ENCODE assay signal across 1 cellular context in the genomic region with DNA sequence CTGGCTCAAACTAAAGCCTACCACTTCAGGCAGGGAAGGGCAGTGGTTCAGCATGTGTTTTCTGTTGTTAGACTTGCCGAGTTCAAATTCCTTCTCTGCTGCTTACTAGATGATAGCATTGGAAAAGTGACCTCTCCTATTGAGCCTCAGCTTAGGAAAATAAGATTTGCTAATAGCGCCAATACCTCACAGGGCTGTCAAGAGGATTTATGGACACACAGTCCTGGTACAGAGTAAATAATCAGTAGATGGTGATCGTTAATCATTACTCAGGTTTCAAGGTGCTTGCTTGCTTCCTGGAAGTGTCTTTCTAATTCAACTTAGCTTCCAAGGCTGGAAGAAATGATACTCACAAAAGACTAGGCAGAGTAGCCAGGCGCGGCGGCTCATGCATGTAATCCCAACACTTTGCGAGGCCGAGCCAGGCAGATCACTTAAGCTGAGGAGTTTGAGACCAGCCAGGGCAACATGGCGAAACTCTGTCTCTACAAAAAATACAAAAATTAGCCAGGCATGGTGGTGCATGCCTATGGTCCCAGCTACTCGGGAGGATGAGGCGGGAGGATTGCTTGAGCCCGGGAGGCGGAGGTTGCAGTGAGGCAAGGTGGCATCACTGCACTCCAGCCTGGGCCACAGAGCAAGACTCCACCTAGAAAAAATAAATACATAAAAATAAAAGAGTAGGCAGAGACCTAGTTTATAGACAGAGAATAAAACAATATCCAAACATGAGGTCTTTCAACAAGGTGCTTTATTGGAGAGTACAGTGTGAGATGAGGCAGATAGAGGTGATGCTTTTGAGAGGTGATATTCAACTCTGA.
TF ChIP-seq lines count a peak whose summit lies in the region.

No MANE protein-coding gene starts in this region.

TF ChIP-seq in HepG2, 621 proteins besides CTCF, POLR2A, EP300 and RAD21 (continued from another document and continues in another):
- TF ChIP-seq, protein P1, sequence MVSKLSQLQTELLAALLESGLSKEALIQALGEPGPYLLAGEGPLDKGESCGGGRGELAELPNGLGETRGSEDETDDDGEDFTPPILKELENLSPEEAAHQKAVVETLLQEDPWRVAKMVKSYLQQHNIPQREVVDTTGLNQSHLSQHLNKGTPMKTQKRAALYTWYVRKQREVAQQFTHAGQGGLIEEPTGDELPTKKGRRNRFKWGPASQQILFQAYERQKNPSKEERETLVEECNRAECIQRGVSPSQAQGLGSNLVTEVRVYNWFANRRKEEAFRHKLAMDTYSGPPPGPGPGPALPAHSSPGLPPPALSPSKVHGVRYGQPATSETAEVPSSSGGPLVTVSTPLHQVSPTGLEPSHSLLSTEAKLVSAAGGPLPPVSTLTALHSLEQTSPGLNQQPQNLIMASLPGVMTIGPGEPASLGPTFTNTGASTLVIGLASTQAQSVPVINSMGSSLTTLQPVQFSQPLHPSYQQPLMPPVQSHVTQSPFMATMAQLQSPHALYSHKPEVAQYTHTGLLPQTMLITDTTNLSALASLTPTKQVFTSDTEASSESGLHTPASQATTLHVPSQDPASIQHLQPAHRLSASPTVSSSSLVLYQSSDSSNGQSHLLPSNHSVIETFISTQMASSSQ (IDR thresholded peaks at IDR 0.05; ENCODE audit: low read depth), result peak; percentile 94
- TF ChIP-seq, protein P1 (CRISPR knock-in tag; IDR thresholded peaks at IDR 0.05; ENCODE audit: borderline replicate concordance), result peak; percentile 97
- TF ChIP-seq CENPT (CRISPR knock-in tag; IDR thresholded peaks at IDR 0.05; ENCODE audit: low read depth) (no peak), ZBTB7B (CRISPR knock-in tag; IDR thresholded peaks at IDR 0.05) (no peak), HNRNPH1 (optimal IDR thresholded peaks at IDR 0.05; ENCODE audit: low read depth, low read length) (no peak), ZNF3 (CRISPR knock-in tag; IDR thresholded peaks at IDR 0.05) (no peak), PAWR (CRISPR knock-in tag; IDR thresholded peaks at IDR 0.05; ENCODE audit: borderline replicate concordance) (no peak), KMT2B (CRISPR knock-in tag; IDR thresholded peaks at IDR 0.05) (no peak), FOXO1 (CRISPR knock-in tag; IDR thresholded peaks at IDR 0.05) (peak; percentile 52; the same call in 1 of the 2 replicates), JUNB (CRISPR knock-in tag; IDR thresholded peaks at IDR 0.05; ENCODE audit: borderline replicate concordance) (no peak), SETDB1 (CRISPR knock-in tag; IDR thresholded peaks at IDR 0.05; ENCODE audit: borderline replicate concordance) (no peak), FOXP1 (IDR thresholded peaks at IDR 0.05) (no peak), FOXP1 (CRISPR knock-in tag; IDR thresholded peaks at IDR 0.05) (peak; percentile 74), ZNF446 (CRISPR knock-in tag; IDR thresholded peaks at IDR 0.05) (no peak), HMG20B (CRISPR knock-in tag; conservative IDR thresholded peaks at IDR 0.05) (0 out of 2 replicates have a peak, but pooled peaks have one; percentile 57), ISL2 (CRISPR knock-in tag; IDR thresholded peaks at IDR 0.05) (peak; percentile 62; the same call in 1 of the 2 replicates), GABPA (IDR thresholded peaks at IDR 0.05; ENCODE audit: low read depth, low read length) (no peak), GABPA (CRISPR knock-in tag; IDR thresholded peaks at IDR 0.05; ENCODE audit: low read depth) (no peak; the same call in 1 of the 2 replicates), MEF2D (CRISPR knock-in tag; IDR thresholded peaks at IDR 0.05) (no peak), THYN1 (CRISPR knock-in tag; IDR thresholded peaks at IDR 0.05; ENCODE audit: borderline replicate concordance, low read depth) (no peak), ZNF777 (CRISPR knock-in tag; IDR thresholded peaks at IDR 0.05) (no peak), POLR2G (IDR thresholded peaks at IDR 0.05; ENCODE audit: low read depth, low read length) (peak; percentile 48; the same call in 1 of the 2 replicates), HDAC1 (CRISPR knock-in tag; IDR thresholded peaks at IDR 0.05) (peak; percentile 73), ZNF644 (CRISPR knock-in tag; IDR thresholded peaks at IDR 0.05; ENCODE audit: low read depth) (no peak), ZNF24 (IDR thresholded peaks at IDR 0.05) (no peak), NCOA2 (CRISPR knock-in tag; IDR thresholded peaks at IDR 0.05) (peak; percentile 74), ZNF121 (CRISPR knock-in tag; IDR thresholded peaks at IDR 0.05) (peak; percentile 90), KDM3A (CRISPR knock-in tag; IDR thresholded peaks at IDR 0.05; ENCODE audit: low read depth) (no peak), DMAP1 (CRISPR knock-in tag; IDR thresholded peaks at IDR 0.05) (no peak), HDAC6 (IDR thresholded peaks at IDR 0.05; ENCODE audit: low read depth, low read length) (no peak), SP4 (CRISPR knock-in tag; IDR thresholded peaks at IDR 0.05) (no peak), NFKBIZ (CRISPR knock-in tag; IDR thresholded peaks at IDR 0.05) (no peak), ZNF546 (CRISPR knock-in tag; conservative IDR thresholded peaks at IDR 0.05) (no peak), ZNF550 (CRISPR knock-in tag; IDR thresholded peaks at IDR 0.05; ENCODE audit: borderline replicate concordance) (no peak), ZNF703 (CRISPR knock-in tag; IDR thresholded peaks at IDR 0.05; ENCODE audit: borderline replicate concordance) (no peak), ZNF790 (CRISPR knock-in tag; IDR thresholded peaks at IDR 0.05; ENCODE audit: borderline replicate concordance) (no peak), ZNF75D (CRISPR knock-in tag; IDR thresholded peaks at IDR 0.05; ENCODE audit: borderline replicate concordance) (no peak), SPEN (CRISPR knock-in tag; IDR thresholded peaks at IDR 0.05; ENCODE audit: low read depth) (peak; percentile 30; the same call in 1 of the 2 replicates)
- TF ChIP-seq, protein P2, sequence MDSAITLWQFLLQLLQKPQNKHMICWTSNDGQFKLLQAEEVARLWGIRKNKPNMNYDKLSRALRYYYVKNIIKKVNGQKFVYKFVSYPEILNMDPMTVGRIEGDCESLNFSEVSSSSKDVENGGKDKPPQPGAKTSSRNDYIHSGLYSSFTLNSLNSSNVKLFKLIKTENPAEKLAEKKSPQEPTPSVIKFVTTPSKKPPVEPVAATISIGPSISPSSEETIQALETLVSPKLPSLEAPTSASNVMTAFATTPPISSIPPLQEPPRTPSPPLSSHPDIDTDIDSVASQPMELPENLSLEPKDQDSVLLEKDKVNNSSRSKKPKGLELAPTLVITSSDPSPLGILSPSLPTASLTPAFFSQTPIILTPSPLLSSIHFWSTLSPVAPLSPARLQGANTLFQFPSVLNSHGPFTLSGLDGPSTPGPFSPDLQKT (CRISPR knock-in tag; IDR thresholded peaks at IDR 0.05; ENCODE audit: borderline replicate concordance), result no peak
- TF ChIP-seq, protein P3, sequence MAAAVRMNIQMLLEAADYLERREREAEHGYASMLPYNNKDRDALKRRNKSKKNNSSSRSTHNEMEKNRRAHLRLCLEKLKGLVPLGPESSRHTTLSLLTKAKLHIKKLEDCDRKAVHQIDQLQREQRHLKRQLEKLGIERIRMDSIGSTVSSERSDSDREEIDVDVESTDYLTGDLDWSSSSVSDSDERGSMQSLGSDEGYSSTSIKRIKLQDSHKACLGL (CRISPR knock-in tag; IDR thresholded peaks at IDR 0.05), result no peak
- TF ChIP-seq, protein P4, sequence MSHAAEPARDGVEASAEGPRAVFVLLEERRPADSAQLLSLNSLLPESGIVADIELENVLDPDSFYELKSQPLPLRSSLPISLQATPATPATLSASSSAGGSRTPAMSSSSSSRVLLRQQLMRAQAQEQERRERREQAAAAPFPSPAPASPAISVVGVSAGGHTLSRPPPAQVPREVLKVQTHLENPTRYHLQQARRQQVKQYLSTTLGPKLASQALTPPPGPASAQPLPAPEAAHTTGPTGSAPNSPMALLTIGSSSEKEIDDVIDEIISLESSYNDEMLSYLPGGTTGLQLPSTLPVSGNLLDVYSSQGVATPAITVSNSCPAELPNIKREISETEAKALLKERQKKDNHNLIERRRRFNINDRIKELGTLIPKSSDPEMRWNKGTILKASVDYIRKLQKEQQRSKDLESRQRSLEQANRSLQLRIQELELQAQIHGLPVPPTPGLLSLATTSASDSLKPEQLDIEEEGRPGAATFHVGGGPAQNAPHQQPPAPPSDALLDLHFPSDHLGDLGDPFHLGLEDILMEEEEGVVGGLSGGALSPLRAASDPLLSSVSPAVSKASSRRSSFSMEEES (CRISPR knock-in tag; IDR thresholded peaks at IDR 0.05), result 0 out of 2 replicates have a peak, but pooled peaks have one; percentile 24
- TF ChIP-seq, protein P5, sequence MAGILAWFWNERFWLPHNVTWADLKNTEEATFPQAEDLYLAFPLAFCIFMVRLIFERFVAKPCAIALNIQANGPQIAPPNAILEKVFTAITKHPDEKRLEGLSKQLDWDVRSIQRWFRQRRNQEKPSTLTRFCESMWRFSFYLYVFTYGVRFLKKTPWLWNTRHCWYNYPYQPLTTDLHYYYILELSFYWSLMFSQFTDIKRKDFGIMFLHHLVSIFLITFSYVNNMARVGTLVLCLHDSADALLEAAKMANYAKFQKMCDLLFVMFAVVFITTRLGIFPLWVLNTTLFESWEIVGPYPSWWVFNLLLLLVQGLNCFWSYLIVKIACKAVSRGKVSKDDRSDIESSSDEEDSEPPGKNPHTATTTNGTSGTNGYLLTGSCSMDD (CRISPR knock-in tag; IDR thresholded peaks at IDR 0.05), result no peak
- TF ChIP-seq, protein P6, sequence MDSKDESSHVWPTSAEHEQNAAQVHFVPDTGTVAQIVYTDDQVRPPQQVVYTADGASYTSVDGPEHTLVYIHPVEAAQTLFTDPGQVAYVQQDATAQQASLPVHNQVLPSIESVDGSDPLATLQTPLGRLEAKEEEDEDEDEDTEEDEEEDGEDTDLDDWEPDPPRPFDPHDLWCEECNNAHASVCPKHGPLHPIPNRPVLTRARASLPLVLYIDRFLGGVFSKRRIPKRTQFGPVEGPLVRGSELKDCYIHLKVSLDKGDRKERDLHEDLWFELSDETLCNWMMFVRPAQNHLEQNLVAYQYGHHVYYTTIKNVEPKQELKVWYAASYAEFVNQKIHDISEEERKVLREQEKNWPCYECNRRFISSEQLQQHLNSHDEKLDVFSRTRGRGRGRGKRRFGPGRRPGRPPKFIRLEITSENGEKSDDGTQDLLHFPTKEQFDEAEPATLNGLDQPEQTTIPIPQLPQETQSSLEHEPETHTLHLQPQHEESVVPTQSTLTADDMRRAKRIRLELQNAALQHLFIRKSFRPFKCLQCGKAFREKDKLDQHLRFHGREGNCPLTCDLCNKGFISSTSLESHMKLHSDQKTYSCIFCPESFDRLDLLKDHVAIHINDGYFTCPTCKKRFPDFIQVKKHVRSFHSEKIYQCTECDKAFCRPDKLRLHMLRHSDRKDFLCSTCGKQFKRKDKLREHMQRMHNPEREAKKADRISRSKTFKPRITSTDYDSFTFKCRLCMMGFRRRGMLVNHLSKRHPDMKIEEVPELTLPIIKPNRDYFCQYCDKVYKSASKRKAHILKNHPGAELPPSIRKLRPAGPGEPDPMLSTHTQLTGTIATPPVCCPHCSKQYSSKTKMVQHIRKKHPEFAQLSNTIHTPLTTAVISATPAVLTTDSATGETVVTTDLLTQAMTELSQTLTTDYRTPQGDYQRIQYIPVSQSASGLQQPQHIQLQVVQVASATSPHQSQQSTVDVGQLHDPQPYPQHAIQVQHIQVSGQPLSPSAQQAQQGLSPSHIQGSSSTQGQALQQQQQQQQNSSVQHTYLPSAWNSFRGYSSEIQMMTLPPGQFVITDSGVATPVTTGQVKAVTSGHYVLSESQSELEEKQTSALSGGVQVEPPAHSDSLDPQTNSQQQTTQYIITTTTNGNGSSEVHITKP (CRISPR knock-in tag; IDR thresholded peaks at IDR 0.05; ENCODE audit: low read depth), result peak; percentile 67; the same call in 1 of the 2 replicates
- TF ChIP-seq, protein P7, sequence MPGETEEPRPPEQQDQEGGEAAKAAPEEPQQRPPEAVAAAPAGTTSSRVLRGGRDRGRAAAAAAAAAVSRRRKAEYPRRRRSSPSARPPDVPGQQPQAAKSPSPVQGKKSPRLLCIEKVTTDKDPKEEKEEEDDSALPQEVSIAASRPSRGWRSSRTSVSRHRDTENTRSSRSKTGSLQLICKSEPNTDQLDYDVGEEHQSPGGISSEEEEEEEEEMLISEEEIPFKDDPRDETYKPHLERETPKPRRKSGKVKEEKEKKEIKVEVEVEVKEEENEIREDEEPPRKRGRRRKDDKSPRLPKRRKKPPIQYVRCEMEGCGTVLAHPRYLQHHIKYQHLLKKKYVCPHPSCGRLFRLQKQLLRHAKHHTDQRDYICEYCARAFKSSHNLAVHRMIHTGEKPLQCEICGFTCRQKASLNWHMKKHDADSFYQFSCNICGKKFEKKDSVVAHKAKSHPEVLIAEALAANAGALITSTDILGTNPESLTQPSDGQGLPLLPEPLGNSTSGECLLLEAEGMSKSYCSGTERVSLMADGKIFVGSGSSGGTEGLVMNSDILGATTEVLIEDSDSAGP (CRISPR knock-in tag; IDR thresholded peaks at IDR 0.05; ENCODE audit: borderline replicate concordance), result peak; percentile 44; the same call in 1 of the 2 replicates
- TF ChIP-seq, protein P8, sequence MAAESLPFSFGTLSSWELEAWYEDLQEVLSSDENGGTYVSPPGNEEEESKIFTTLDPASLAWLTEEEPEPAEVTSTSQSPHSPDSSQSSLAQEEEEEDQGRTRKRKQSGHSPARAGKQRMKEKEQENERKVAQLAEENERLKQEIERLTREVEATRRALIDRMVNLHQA (CRISPR knock-in tag; IDR thresholded peaks at IDR 0.05), result no peak
